In the genomic region with DNA sequence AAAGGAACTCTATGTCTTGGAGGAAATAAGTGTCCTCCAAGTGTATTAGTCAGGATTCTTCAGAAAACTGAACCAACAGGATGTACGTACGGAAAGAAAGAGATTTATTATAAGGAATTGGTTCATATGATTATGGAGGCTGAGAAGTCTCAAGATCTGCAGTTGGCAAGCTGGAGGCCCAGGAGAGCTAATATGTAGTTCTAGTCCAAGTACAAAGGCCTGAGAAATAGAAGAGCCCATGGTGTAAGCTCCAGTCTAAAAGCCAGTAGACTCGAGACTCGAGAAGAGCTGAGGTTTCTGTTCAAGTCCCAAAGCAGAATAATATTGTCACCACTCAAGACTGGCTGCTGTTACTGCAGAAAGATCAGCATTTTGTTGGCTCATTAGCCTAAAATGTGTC, we compare ENCODE assay signal across 20 cellular contexts.
DNase-seq lines count a peak whose midpoint lies in the region; ATAC-seq and TF ChIP-seq lines count a peak whose summit lies in the region.
"Had no signal": no experiment of that assay in that cellular context is flagged by ENCODE, and none has a peak within 500 bp of the region (broad histone marks: within the 10 kb centered on the region; RNA-seq: fewer than 3 reads in every experiment).

No MANE protein-coding gene starts in this region.

- WGBS in heart right ventricle, 2 donors = 84 to 91% methylated on average over 4 of the region's 4 CpGs
- 77% methylated on average over 4 of the region's 4 CpGs for WGBS in esophagus muscularis mucosa
- 78 to 83% methylated on average over 4 of the region's 4 CpGs for WGBS in tibial nerve, 2 donors

- H3K4me1 ChIP-seq in heart right ventricle = no peaks in the 10 kb centered on the region
- H3K4me1 ChIP-seq in esophagus muscularis mucosa = peaks cover 3 to 47% (median 25%) of the 10 kb centered on the region in 4 donors
- H3K4me1 ChIP-seq in tibial nerve = peaks cover 0 to 9% (median 0%) of the 10 kb centered on the region in 4 donors
- H3K4me1 ChIP-seq: BE2C had no signal

- TF ChIP-seq CTCF in heart right ventricle (IDR thresholded peaks at IDR 0.05) (no peak), esophagus muscularis mucosa (IDR thresholded peaks at IDR 0.05) (no peak), tibial nerve (IDR thresholded peaks at IDR 0.05) (no peak)

- H3K36me3 ChIP-seq in heart right ventricle = no peaks in the 10 kb centered on the region
- no peaks in the 10 kb centered on the region for H3K36me3 ChIP-seq in esophagus muscularis mucosa
- H3K36me3 ChIP-seq in tibial nerve = no peaks in the 10 kb centered on the region
- H3K36me3 ChIP-seq: BE2C; BLaER1 treated with 17β-estradiol and CSF1 and Interleukin-3, amounts not matched to agents 10 nM and 100 nM had no signal

- TF ChIP-seq POLR2A in esophagus muscularis mucosa (IDR thresholded peaks at IDR 0.05; ENCODE audit: low read depth) = no peak
- no peak for TF ChIP-seq POLR2A in tibial nerve (IDR thresholded peaks at IDR 0.05)

- H3K36me3 Mint-ChIP-seq in T-helper 17 cell (ENCODE audit: low read depth) = no peaks in the 10 kb centered on the region
- H3K36me3 Mint-ChIP-seq: CD14-positive monocyte; CD8-positive, alpha-beta memory T cell had no signal

- no peaks in the 10 kb centered on the region for H3K4me1 Mint-ChIP-seq in T-helper 17 cell
- H3K4me1 Mint-ChIP-seq: CD14-positive monocyte; CD8-positive, alpha-beta memory T cell had no signal

- H3K9me3 ChIP-seq in heart right ventricle = no peaks in the 10 kb centered on the region
- H3K9me3 ChIP-seq in esophagus muscularis mucosa = no peaks in the 10 kb centered on the region
- no peaks in the 10 kb centered on the region for H3K9me3 ChIP-seq in tibial nerve
- H3K9me3 ChIP-seq in T-helper 17 cell (ENCODE audit: control insufficient read depth, low read length, poor library complexity, severe bottlenecking) = no peaks in the 10 kb centered on the region
- H3K9me3 ChIP-seq: BE2C; BLaER1 treated with 17β-estradiol and CSF1 and Interleukin-3, amounts not matched to agents 10 nM and 100 nM had no signal

- H3K4me3 ChIP-seq in heart right ventricle (no peak overlapping the region), esophagus muscularis mucosa (no peak overlapping the region), tibial nerve (no peak overlapping the region)
- H3K4me3 ChIP-seq: BLaER1 treated with 17β-estradiol and CSF1 and Interleukin-3, amounts not matched to agents 10 nM and 100 nM had no signal

- peaks cover 0 to 17% (median 0%) of the 10 kb centered on the region in 7 donors for H3K27me3 ChIP-seq in heart right ventricle
- H3K27me3 ChIP-seq in esophagus muscularis mucosa = peaks cover 0 to 2% (median 0%) of the 10 kb centered on the region in 4 donors
- peaks cover 0 to 3% of the 10 kb centered on the region in 2 donors for H3K27me3 ChIP-seq in tibial nerve
- H3K27me3 ChIP-seq: BE2C had no signal

- intact Hi-C loops in Right ventricle myocardium superior (cut with DNase I) (no loop called here), heart right ventricle (cut with DNase I) (no loop called here), esophagus muscularis mucosa (cut with DNase I) (no loop called here)

- ATAC-seq in Right ventricle myocardium superior (ENCODE audit: poor library complexity) (peak; percentile 51), heart right ventricle (no peak), T-helper 17 cell (no peak)

- DNase-seq in Right ventricle myocardium superior (no peak), heart right ventricle (no peak), esophagus muscularis mucosa (ENCODE audit: extremely low spot score) (no peak), tibial nerve (ENCODE audit: low spot score in 2 of 2) (no peak), T-helper 17 cell (no peak), amygdala (lab: John Stamatoyannopoulos, UW) (no peak), NOMO-1 (lab: John Stamatoyannopoulos, UW; ENCODE audit: unreplicated experiment in 2 of 2) (no peak)
- DNase-seq: AML-193; BE2C; Calu3; CD4-positive, alpha-beta T cell; CD8-positive, alpha-beta memory T cell; COR-L47; DMS153; DND-41; GOT3; HCEC 1CT had no signal

- no peak overlapping the region for H3K27ac Mint-ChIP-seq in T-helper 17 cell
- H3K27ac Mint-ChIP-seq: CD14-positive monocyte; CD4-positive, alpha-beta T cell; CD8-positive, alpha-beta memory T cell had no signal

- no peak overlapping the region for H3K4me3 Mint-ChIP-seq in T-helper 17 cell
- H3K4me3 Mint-ChIP-seq: CD14-positive monocyte; CD4-positive, alpha-beta T cell; CD8-positive, alpha-beta memory T cell had no signal

- no peaks in the 10 kb centered on the region for H3K27me3 Mint-ChIP-seq in T-helper 17 cell
- H3K27me3 Mint-ChIP-seq: CD4-positive, alpha-beta T cell had no signal

- H3K27ac ChIP-seq in heart right ventricle (no peak overlapping the region), esophagus muscularis mucosa (replicated peaks in 1 of 4) (peak overlapping the region in 3 of 4 donors; percentile 46 to 61 (median 55)), tibial nerve (peak overlapping the region in 3 of 4 donors; percentile 26 to 75 (median 53))
- H3K27ac ChIP-seq: 22Rv1; BLaER1 treated with 17β-estradiol and CSF1 and Interleukin-3, amounts not matched to agents 10 nM and 100 nM had no signal

- no peak for TF ChIP-seq EP300 in esophagus muscularis mucosa (IDR thresholded peaks at IDR 0.05)
- no peak for TF ChIP-seq EP300 in tibial nerve (IDR thresholded peaks at IDR 0.05)

Comparison
In these comparisons a context has a peak if more than half of its experiments do, and no peak if none do; other contexts are left out.
1. H3K27ac ChIP-seq: peak in esophagus muscularis mucosa (3 of 4) and tibial nerve (3 of 4); none in heart right ventricle (0 of 10).